In the genomic region with DNA sequence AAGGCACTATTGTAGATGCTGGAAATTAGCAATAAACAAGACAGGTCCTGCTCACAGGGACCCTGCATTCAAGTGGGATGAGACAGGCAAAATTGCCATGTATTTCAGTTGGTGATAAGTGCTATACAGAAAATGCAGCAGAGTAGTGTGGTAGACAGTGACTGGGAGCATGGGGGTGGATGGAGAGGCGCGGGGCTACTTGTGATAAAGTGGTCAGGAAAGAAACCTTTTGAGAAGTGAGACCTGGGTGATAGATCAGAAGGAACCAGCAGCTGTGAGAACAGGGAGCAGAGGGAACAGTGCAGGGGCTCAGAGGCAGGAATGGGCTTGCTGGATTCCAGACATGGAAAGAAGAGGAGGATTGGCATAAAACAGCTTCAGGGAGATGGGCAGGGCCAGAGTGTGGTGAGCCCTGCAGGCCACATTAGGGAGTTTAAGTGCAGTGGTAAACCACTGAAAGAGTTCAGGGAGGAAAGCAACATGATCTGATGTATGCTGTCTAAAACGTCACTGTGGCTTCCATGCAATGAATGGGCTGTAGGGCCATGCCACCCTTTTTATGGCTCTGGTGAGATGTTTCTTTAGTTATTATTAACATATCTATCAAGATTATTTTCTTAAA, we compare ENCODE assay signal across 9 cellular contexts. TPM values are rescaled to one million over a fixed set of nuclear protein-coding genes. Genes with fewer than 3 reads are reported as not detected.
DNase-seq lines count a peak whose midpoint lies in the region; ATAC-seq and TF ChIP-seq lines count a peak whose summit lies in the region.
"Had no signal": no experiment of that assay in that cellular context is flagged by ENCODE, and none has a peak within 500 bp of the region (broad histone marks: within the 10 kb centered on the region; RNA-seq: fewer than 3 reads in every experiment).

No MANE protein-coding gene starts in this region.

- no peaks in the 10 kb centered on the region for H3K36me3 Mint-ChIP-seq in activated CD4-positive, alpha-beta T cell treated with anti-CD3 and anti-CD28 coated beads, Interleukin-2, amount 10 ng/mL, durations not matched to agents 7 days and 5 days (ENCODE audit: low read depth)
- no peaks in the 10 kb centered on the region for H3K36me3 Mint-ChIP-seq in activated CD8-positive, alpha-beta T cell treated with anti-CD3 and anti-CD28 coated beads for 36 hours (ENCODE audit: low read depth)
- H3K36me3 Mint-ChIP-seq in stimulated activated naive B cell treated with anti-CD40 and anti-IgM and Interleukin-4, amounts not matched to agents 10 μg/mL and 1 μg/mL and 100 μg/mL, for 72 hours = no peaks in the 10 kb centered on the region

- peaks cover 43% of the 10 kb centered on the region for H3K27me3 Mint-ChIP-seq in activated CD4-positive, alpha-beta T cell treated with anti-CD3 and anti-CD28 coated beads, Interleukin-2, amount 10 ng/mL, durations not matched to agents 7 days and 5 days
- H3K27me3 Mint-ChIP-seq in activated CD8-positive, alpha-beta T cell treated with anti-CD3 and anti-CD28 coated beads for 36 hours = peaks cover 12% of the 10 kb centered on the region
- peaks cover under 1 to 18% of the 10 kb centered on the region in 2 donors for H3K27me3 Mint-ChIP-seq in stimulated activated naive B cell treated with anti-CD40 and anti-IgM and Interleukin-4, amounts not matched to agents 10 μg/mL and 1 μg/mL and 100 μg/mL, for 72 hours

- POLR2A ChIA-PET in activated CD4-positive, alpha-beta T cell treated with anti-CD3 and anti-CD28 coated beads, Interleukin-2, amount 10 ng/mL, durations not matched to agents 7 days and 5 days (lab: Charles Lee) = no interaction called here
- POLR2A ChIA-PET in activated CD8-positive, alpha-beta T cell treated with anti-CD3 and anti-CD28 coated beads for 36 hours (lab: Charles Lee) = no interaction called here

- H3K27ac Mint-ChIP-seq in activated CD4-positive, alpha-beta T cell treated with anti-CD3 and anti-CD28 coated beads, Interleukin-2, amount 10 ng/mL, durations not matched to agents 7 days and 5 days = peak overlapping the region; percentile 1
- no peak overlapping the region for H3K27ac Mint-ChIP-seq in activated CD8-positive, alpha-beta T cell treated with anti-CD3 and anti-CD28 coated beads for 36 hours
- H3K27ac Mint-ChIP-seq in stimulated activated naive B cell treated with anti-CD40 and anti-IgM and Interleukin-4, amounts not matched to agents 10 μg/mL and 1 μg/mL and 100 μg/mL, for 72 hours = no peak overlapping the region

- TF ChIP-seq CTCF in activated CD8-positive, alpha-beta T cell treated with anti-CD3 and anti-CD28 coated beads for 36 hours (IDR thresholded peaks at IDR 0.05) = no peak

- H3K4me1 Mint-ChIP-seq in activated CD4-positive, alpha-beta T cell treated with anti-CD3 and anti-CD28 coated beads, Interleukin-2, amount 10 ng/mL, durations not matched to agents 7 days and 5 days = peaks cover 25% of the 10 kb centered on the region
- peaks cover 6% of the 10 kb centered on the region for H3K4me1 Mint-ChIP-seq in activated CD8-positive, alpha-beta T cell treated with anti-CD3 and anti-CD28 coated beads for 36 hours (ENCODE audit: low read depth)
- peaks cover 3 to 5% of the 10 kb centered on the region in 2 donors for H3K4me1 Mint-ChIP-seq in stimulated activated naive B cell treated with anti-CD40 and anti-IgM and Interleukin-4, amounts not matched to agents 10 μg/mL and 1 μg/mL and 100 μg/mL, for 72 hours

- intact Hi-C loops in activated CD8-positive, alpha-beta T cell treated with anti-CD3 and anti-CD28 coated beads for 36 hours (cut with micrococcal nuclease) = no loop called here

- H3K4me3 Mint-ChIP-seq in activated CD4-positive, alpha-beta T cell treated with anti-CD3 and anti-CD28 coated beads, Interleukin-2, amount 10 ng/mL, durations not matched to agents 7 days and 5 days = no peak overlapping the region
- no peak overlapping the region for H3K4me3 Mint-ChIP-seq in activated CD8-positive, alpha-beta T cell treated with anti-CD3 and anti-CD28 coated beads for 36 hours
- no peak overlapping the region for H3K4me3 Mint-ChIP-seq in stimulated activated naive B cell treated with anti-CD40 and anti-IgM and Interleukin-4, amounts not matched to agents 10 μg/mL and 1 μg/mL and 100 μg/mL, for 72 hours

- H3K9me3 Mint-ChIP-seq in activated CD4-positive, alpha-beta T cell treated with anti-CD3 and anti-CD28 coated beads, Interleukin-2, amount 10 ng/mL, durations not matched to agents 7 days and 5 days = no peaks in the 10 kb centered on the region
- no peaks in the 10 kb centered on the region for H3K9me3 Mint-ChIP-seq in activated CD8-positive, alpha-beta T cell treated with anti-CD3 and anti-CD28 coated beads for 36 hours
- no peaks in the 10 kb centered on the region for H3K9me3 Mint-ChIP-seq in stimulated activated naive B cell treated with anti-CD40 and anti-IgM and Interleukin-4, amounts not matched to agents 10 μg/mL and 1 μg/mL and 100 μg/mL, for 72 hours

- ATAC-seq in HG03432 (IDR thresholded peaks at IDR 0.05; ENCODE audit: unreplicated experiment) = peak; percentile 91
- peak; percentile 49 for ATAC-seq in activated CD8-positive, alpha-beta T cell treated with anti-CD3 and anti-CD28 coated beads for 36 hours
- ATAC-seq in stimulated activated naive B cell treated with anti-CD40 and anti-IgM and Interleukin-4, amounts not matched to agents 10 μg/mL and 1 μg/mL and 100 μg/mL, for 72 hours (replicated peaks) = peak; percentile 60 to 61

- peak; percentile 19 for DNase-seq in activated CD4-positive, alpha-beta T cell treated with anti-CD3 and anti-CD28 coated beads, Interleukin-2, amount 10 ng/mL, durations not matched to agents 7 days and 5 days
- no peak for DNase-seq in activated CD4-positive, alpha-beta T cell treated with anti-CD3 and anti-CD28 coated beads for 1 hour
- DNase-seq in activated CD8-positive, alpha-beta T cell treated with anti-CD3 and anti-CD28 coated beads for 36 hours = no peak
- no peak for DNase-seq in stimulated activated naive B cell treated with anti-CD40 and anti-IgM and Interleukin-4, amounts not matched to agents 10 μg/mL and 1 μg/mL and 100 μg/mL, for 72 hours
- DNase-seq in NCI-H2029 treated with DMSO at 0.1 percent for 48 hours (lab: John Stamatoyannopoulos, UW) (no peak), mucosa of gallbladder (ENCODE audit: low spot score) (no peak), T1000 (lab: John Stamatoyannopoulos, UW) (no peak)
- DNase-seq: SIG-M5 had no signal

- CTCF ChIA-PET in activated CD4-positive, alpha-beta T cell treated with anti-CD3 and anti-CD28 coated beads, Interleukin-2, amount 10 ng/mL, durations not matched to agents 7 days and 5 days (lab: Charles Lee) = no interaction called here
- CTCF ChIA-PET in activated CD8-positive, alpha-beta T cell treated with anti-CD3 and anti-CD28 coated beads for 36 hours (lab: Charles Lee) = no interaction called here

RNA-seq across cellular contexts. Expression of a gene that starts 7.3 kb away (rescaled TPM):
- under 1 TPM in 1 of 2 experiments, not detected in 1; 0.27 TPM for total RNA-seq in activated CD4-positive, alpha-beta T cell treated with anti-CD3 and anti-CD28 coated beads, Interleukin-2, amount 10 ng/mL, durations not matched to agents 7 days and 5 days
- not detected for total RNA-seq in activated CD8-positive, alpha-beta T cell treated with anti-CD3 and anti-CD28 coated beads for 36 hours
- 1.5 TPM for total RNA-seq in mucosa of gallbladder
